ENCODE assay signal across 10 cellular contexts in the genomic region with DNA sequence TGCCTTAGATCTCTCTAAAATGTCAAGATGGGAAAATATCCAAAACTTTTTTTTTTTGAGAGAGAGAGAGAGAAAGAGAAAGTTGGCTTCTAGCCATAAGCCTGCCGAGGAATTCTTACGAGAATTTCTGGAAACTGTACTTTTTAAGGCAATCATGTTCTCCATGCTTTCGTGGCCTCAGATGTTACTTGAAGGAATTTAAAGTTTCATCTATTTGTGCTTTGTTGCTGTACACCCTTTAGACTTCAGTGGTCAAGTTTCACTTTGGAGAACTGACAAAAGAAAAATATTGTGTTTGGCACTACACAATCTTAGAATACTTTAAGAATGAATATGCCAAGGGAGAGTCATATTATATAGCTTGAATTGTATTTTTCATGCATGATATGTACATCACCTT. TPM values are rescaled to one million over a fixed set of nuclear protein-coding genes. Genes with fewer than 3 reads are reported as not detected.
A peak's percentile ranks its signal among the peaks of the same experiment; 100 is the strongest.
DNase-seq lines count a peak whose midpoint lies in the region; ATAC-seq and TF ChIP-seq lines count a peak whose summit lies in the region.
"Had no signal": no experiment of that assay in that cellular context is flagged by ENCODE, and none has a peak within 500 bp of the region (broad histone marks: within the 10 kb centered on the region; RNA-seq: fewer than 3 reads in every experiment).

No MANE protein-coding gene starts in this region.

- DNase-seq in DMS 273 (lab: John Stamatoyannopoulos, UW; ENCODE audit: unreplicated experiment), result peak; percentile 58
- DNase-seq in DMS 273 treated with DMSO at 0.1 percent for 48 hours (lab: John Stamatoyannopoulos, UW), result no peak
- DNase-seq in choroid plexus epithelial cell (ENCODE audit: low read depth), result peak; percentile 94
- DNase-seq in lower lobe of right lung, result no peak
- DNase-seq in uterus, result no peak
- DNase-seq in endodermal cell, result no peak
- DNase-seq: adrenal gland had no signal

- ATAC-seq in lower lobe of right lung (no peak), HG03045 (IDR thresholded peaks at IDR 0.05; ENCODE audit: unreplicated experiment) (no peak), HG02610 (IDR thresholded peaks at IDR 0.05; ENCODE audit: unreplicated experiment) (no peak)

- H3K27ac Mint-ChIP-seq in endodermal cell, result no peak overlapping the region

- H3K9me3 ChIP-seq in lower lobe of right lung (no peaks in the 10 kb centered on the region), uterus (no peaks in the 10 kb centered on the region), endodermal cell (ENCODE audit: control insufficient read depth, low read length) (no peaks in the 10 kb centered on the region)
- H3K9me3 ChIP-seq: adrenal gland had no signal

- no peaks in the 10 kb centered on the region for H3K27me3 Mint-ChIP-seq in endodermal cell (ENCODE audit: insufficient read depth)

- H3K4me1 Mint-ChIP-seq in endodermal cell, result no peaks in the 10 kb centered on the region

- no peak for TF ChIP-seq POLR2A in uterus (IDR thresholded peaks at IDR 0.05)

- H3K4me3 ChIP-seq in choroid plexus epithelial cell (ENCODE audit: low read depth, low read length) (peak overlapping the region; percentile 37), lower lobe of right lung (peak overlapping the region; percentile 31), uterus (peak overlapping the region; percentile 17 to 29), endodermal cell (ENCODE audit: low read length) (no peak overlapping the region)

- 80 to 99% methylated on average over 2 to 3 of the region's 3 CpGs for WGBS in endodermal cell (ENCODE audit: insufficient coverage in 1 of 2, insufficient read length in 1 of 2), 2 experiments

- H3K36me3 ChIP-seq in lower lobe of right lung, result no peaks in the 10 kb centered on the region
- H3K36me3 ChIP-seq in uterus, result no peaks in the 10 kb centered on the region
- no peaks in the 10 kb centered on the region for H3K36me3 ChIP-seq in endodermal cell (ENCODE audit: control insufficient read depth, insufficient read depth, low read length)
- H3K36me3 ChIP-seq: adrenal gland had no signal

- TF ChIP-seq CTCF in choroid plexus epithelial cell (conservative IDR thresholded peaks at IDR 0.05; ENCODE audit: low read depth, low read length), result no peak
- TF ChIP-seq CTCF in lower lobe of right lung (IDR thresholded peaks at IDR 0.05), result no peak
- no peak for TF ChIP-seq CTCF in uterus (IDR thresholded peaks at IDR 0.05)
- no peak for TF ChIP-seq CTCF in endodermal cell (conservative IDR thresholded peaks at IDR 0.05)

- no peak overlapping the region for H3K4me3 Mint-ChIP-seq in endodermal cell

- H3K9me3 Mint-ChIP-seq in endodermal cell, result no peaks in the 10 kb centered on the region

- H3K27me3 ChIP-seq in lower lobe of right lung (ENCODE audit: low read depth) (no peaks in the 10 kb centered on the region), uterus (no peaks in the 10 kb centered on the region), endodermal cell (ENCODE audit: control insufficient read depth, insufficient read depth, low read length, poor library complexity, severe bottlenecking) (no peaks in the 10 kb centered on the region)
- H3K27me3 ChIP-seq: adrenal gland had no signal

- no peak overlapping the region for H3K9ac ChIP-seq in endodermal cell (ENCODE audit: extremely low read depth, low read length, poor library complexity, severe bottlenecking)

- H3K36me3 Mint-ChIP-seq in endodermal cell (ENCODE audit: low read depth), result no peaks in the 10 kb centered on the region

- H3K4me1 ChIP-seq in lower lobe of right lung, result no peaks in the 10 kb centered on the region
- no peaks in the 10 kb centered on the region for H3K4me1 ChIP-seq in uterus
- H3K4me1 ChIP-seq in endodermal cell (ENCODE audit: control insufficient read depth, insufficient read depth, low read length), result no peaks in the 10 kb centered on the region
- H3K4me1 ChIP-seq: adrenal gland had no signal

- no peak overlapping the region for H3K27ac ChIP-seq in lower lobe of right lung
- peak overlapping the region in 1 of 2 donors; percentile 21 for H3K27ac ChIP-seq in uterus
- no peak overlapping the region for H3K27ac ChIP-seq in endodermal cell (ENCODE audit: low read depth, low read length)
- H3K27ac ChIP-seq: 22Rv1, adrenal gland had no signal

- intact Hi-C loops in lower lobe of right lung (cut with DNase I), result no loop called here
- intact Hi-C loops in uterus (cut with DNase I; ENCODE audit: low total_unique reads), result no loop called here

RNA-seq across cellular contexts. Expression of gene FAT4, which starts 53.9 kb away (rescaled TPM):
- 15.2 TPM for total RNA-seq in lower lobe of right lung
- total RNA-seq in uterus, result 100 to 1,000 TPM in 1 of 4 donors, 10 to 100 TPM in 3; 12.6 to 112 (median 20.4) TPM
- total RNA-seq in endodermal cell, result 1 to 10 TPM in 1 of 2 donors, under 1 TPM in 1; 0.22 to 2.1 TPM
- polyA plus RNA-seq in endodermal cell (2013, experiment 1 of 2), result 11.8 TPM
- polyA plus RNA-seq in endodermal cell (2013, experiment 2 of 2), result 11.8 TPM

Comparison
In these comparisons a context has a peak if more than half of its experiments do, and no peak if none do; other contexts are left out.
1. DNase-seq: peak in DMS 273 (single experiment) and choroid plexus epithelial cell (single experiment); none in DMS 273 treated with DMSO at 0.1 percent for 48 hours (single experiment), lower lobe of right lung (single experiment), uterus (0 of 2) and endodermal cell (single experiment).